16 cellular contexts compared by ENCODE assay signal in the genomic region with DNA sequence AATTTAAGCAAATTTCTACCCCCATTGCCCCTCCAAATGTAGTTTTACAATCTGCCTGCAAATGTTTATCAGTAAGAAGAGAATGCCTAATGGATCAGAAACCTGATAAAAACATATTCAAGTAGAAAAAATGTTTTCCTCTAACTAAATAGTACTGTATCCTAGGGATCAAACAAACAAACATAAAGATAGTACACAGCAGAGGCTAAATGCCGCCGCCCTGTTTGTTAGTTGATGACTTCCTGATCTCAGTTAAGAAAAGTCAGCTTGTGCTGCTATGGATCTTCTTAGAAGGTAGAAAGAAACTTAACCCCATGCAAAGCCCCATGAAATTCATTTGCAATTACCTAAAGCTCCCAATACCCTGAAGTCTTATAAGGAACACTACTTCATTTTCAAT.
DNase-seq lines count a peak whose midpoint lies in the region; ATAC-seq and TF ChIP-seq lines count a peak whose summit lies in the region.
"Had no signal": no experiment of that assay in that cellular context is flagged by ENCODE, and none has a peak within 500 bp of the region (broad histone marks: within the 10 kb centered on the region; RNA-seq: fewer than 3 reads in every experiment).

No MANE protein-coding gene starts in this region.

- H3K27ac ChIP-seq in SK-N-SH (ENCODE audit: low read depth in 2 of 2, low read length in 1 of 2), result peak overlapping the region in 1 of 2 experiments; percentile 88; a peak in 3 of 4 replicates
- peak overlapping the region; percentile 38 for H3K27ac ChIP-seq in mesenchymal stem cell (ENCODE audit: low read length, poor library complexity, severe bottlenecking)
- peak overlapping the region; percentile 95 for H3K27ac ChIP-seq in smooth muscle cell (ENCODE audit: low read depth)
- peak overlapping the region in 1 of 2 donors; percentile 1 for H3K27ac ChIP-seq in tibial artery
- H3K27ac ChIP-seq: C4-2B had no signal

- no peak overlapping the region for H2BK120ac ChIP-seq in mesenchymal stem cell (ENCODE audit: low read depth, low read length)

- no peak overlapping the region for H2BK5ac ChIP-seq in mesenchymal stem cell (ENCODE audit: low read depth, low read length, poor library complexity, severe bottlenecking)

- H3K4me2 ChIP-seq in SK-N-SH (peak overlapping the region; percentile 47; the same call in 1 of the 2 replicates), mesenchymal stem cell (ENCODE audit: low read length, poor library complexity, severe bottlenecking) (no peak overlapping the region), smooth muscle cell (peak overlapping the region; percentile 78)

- CTCF ChIA-PET in SK-N-SH (lab: Yijun Ruan, JAX), result no interaction called here

- no peak overlapping the region for H3K18ac ChIP-seq in mesenchymal stem cell (ENCODE audit: low read depth in 1 of 2, low read length in 2 of 2)

- no peak overlapping the region for H2AFZ ChIP-seq in SK-N-SH (ENCODE audit: low read depth)
- H2AFZ ChIP-seq in mesenchymal stem cell (ENCODE audit: low read depth, low read length), result no peak overlapping the region
- no peak overlapping the region for H2AFZ ChIP-seq in smooth muscle cell (ENCODE audit: low read depth)

- H3F3A ChIP-seq in SK-N-SH (replicated peaks; ENCODE audit: insufficient read depth) (peaks cover 53% of the 10 kb centered on the region), smooth muscle cell (ENCODE audit: low read depth) (peaks cover 26% of the 10 kb centered on the region)

- H3K4me3 ChIP-seq in SK-N-SH (ENCODE audit: low read depth in 2 of 2, low read length in 1 of 2), result no peak overlapping the region
- no peak overlapping the region for H3K4me3 ChIP-seq in adipocyte (ENCODE audit: low read length)
- H3K4me3 ChIP-seq in mesenchymal stem cell (ENCODE audit: insufficient read depth in 1 of 2, low read depth in 1 of 2, low read length in 2 of 2), result no peak overlapping the region
- no peak overlapping the region for H3K4me3 ChIP-seq in smooth muscle cell
- H3K4me3 ChIP-seq in tibial artery, result no peak overlapping the region
- H3K4me3 ChIP-seq: GM12878 had no signal

- DNase-seq in SK-N-SH, result no peak
- DNase-seq in adipocyte (ENCODE audit: low read depth), result no peak
- DNase-seq in mesenchymal stem cell, result no peak
- no peak for DNase-seq in smooth muscle cell (lab: John Stamatoyannopoulos, UW; ENCODE audit: unreplicated experiment)
- no peak for DNase-seq in NCI-H1048 (lab: John Stamatoyannopoulos, UW)
- no peak for DNase-seq in tibial artery
- DNase-seq: 8988T, H9, NCI-H187 treated with DMSO at 0.1 percent for 48 hours, NCI-H446 treated with DMSO at 0.1 percent for 48 hours, NCI-H748 treated with DMSO at 0.1 percent for 48 hours, SHP77 treated with DMSO at 0.1 percent for 48 hours had no signal

- H2AK5ac ChIP-seq in mesenchymal stem cell (ENCODE audit: low read length, severe bottlenecking), result peak overlapping the region; percentile 38

- peaks cover 2 to 49% of the 10 kb centered on the region in 2 experiments for H3K4me1 ChIP-seq in SK-N-SH (ENCODE audit: control insufficient read depth in 1 of 2, insufficient read depth in 2 of 2, low read depth in 1 of 2, low read length in 1 of 2)
- H3K4me1 ChIP-seq in adipocyte (ENCODE audit: control insufficient read depth, insufficient read depth, low read length), result peaks cover 40% of the 10 kb centered on the region
- peaks cover 5% of the 10 kb centered on the region for H3K4me1 ChIP-seq in mesenchymal stem cell (ENCODE audit: control insufficient read depth, insufficient read depth, low read depth, low read length)
- H3K4me1 ChIP-seq in smooth muscle cell (ENCODE audit: low read depth), result peaks cover 25% of the 10 kb centered on the region
- H3K4me1 ChIP-seq in tibial artery, result peaks cover 0 to 30% (median 4%) of the 10 kb centered on the region in 4 donors

- H3K36me3 ChIP-seq in SK-N-SH (replicated peaks in 1 of 2; ENCODE audit: control insufficient read depth in 1 of 2, insufficient read depth in 2 of 2, low read length in 1 of 2), result no peaks in the 10 kb centered on the region
- no peaks in the 10 kb centered on the region for H3K36me3 ChIP-seq in adipocyte (ENCODE audit: control insufficient read depth, insufficient read depth, low read length, severe bottlenecking)
- H3K36me3 ChIP-seq in mesenchymal stem cell (ENCODE audit: control insufficient read depth in 1 of 2, insufficient read depth in 2 of 2, low read depth in 1 of 2, low read length in 2 of 2), result no peaks in the 10 kb centered on the region
- no peaks in the 10 kb centered on the region for H3K36me3 ChIP-seq in smooth muscle cell (ENCODE audit: low read depth)
- no peaks in the 10 kb centered on the region for H3K36me3 ChIP-seq in tibial artery

- no peak overlapping the region for H3K4ac ChIP-seq in mesenchymal stem cell (ENCODE audit: low read depth in 1 of 2, low read length in 2 of 2)

- WGBS in SK-N-SH (ENCODE audit: low lambda C conversion rate), result 98% methylated on average over 2 of the region's 2 CpGs
- 83% methylated on average over 2 of the region's 2 CpGs for WGBS in mesenchymal stem cell
- 70% methylated on average over 2 of the region's 2 CpGs for WGBS in smooth muscle cell (ENCODE audit: low lambda C conversion rate)

- H4K91ac ChIP-seq in mesenchymal stem cell (ENCODE audit: low read length), result no peak overlapping the region

- H4K20me1 ChIP-seq in SK-N-SH (ENCODE audit: insufficient read depth) (no peaks in the 10 kb centered on the region), smooth muscle cell (ENCODE audit: low read depth) (no peaks in the 10 kb centered on the region)

- no peak overlapping the region for H3K14ac ChIP-seq in mesenchymal stem cell (ENCODE audit: low read length in 2 of 2)

- H2BK15ac ChIP-seq in mesenchymal stem cell (ENCODE audit: low read depth, poor library complexity, severe bottlenecking), result no peak overlapping the region

- no peaks in the 10 kb centered on the region for H3K27me3 ChIP-seq in SK-N-SH (ENCODE audit: insufficient read depth)
- H3K27me3 ChIP-seq in adipocyte (replicated peaks; ENCODE audit: control insufficient read depth, insufficient read depth, low read length), result no peaks in the 10 kb centered on the region
- H3K27me3 ChIP-seq in mesenchymal stem cell (ENCODE audit: control insufficient read depth in 1 of 2, insufficient read depth in 1 of 2, low read length in 2 of 2), result no peaks in the 10 kb centered on the region
- no peaks in the 10 kb centered on the region for H3K27me3 ChIP-seq in smooth muscle cell (ENCODE audit: low read depth)
- no peaks in the 10 kb centered on the region for H3K27me3 ChIP-seq in tibial artery

- H3K9me2 ChIP-seq in SK-N-SH, result no peaks in the 10 kb centered on the region

- H3K9ac ChIP-seq in SK-N-SH (peak overlapping the region; percentile 57; the same call in 1 of the 2 replicates), adipocyte (ENCODE audit: low read length) (peak overlapping the region; percentile 67), mesenchymal stem cell (ENCODE audit: low read length) (no peak overlapping the region), smooth muscle cell (ENCODE audit: low read depth) (peak overlapping the region; percentile 10)

- TF ChIP-seq EP300 in SK-N-SH (IDR thresholded peaks at IDR 0.05; ENCODE audit: borderline replicate concordance in 1 of 2, low read depth in 1 of 2, low read length in 1 of 2), result no peak

- H3K9me3 ChIP-seq in SK-N-SH (no peaks in the 10 kb centered on the region), adipocyte (ENCODE audit: control insufficient read depth, low read length) (no peaks in the 10 kb centered on the region), mesenchymal stem cell (ENCODE audit: control insufficient read depth, low read length) (no peaks in the 10 kb centered on the region), smooth muscle cell (replicated peaks; ENCODE audit: low read depth) (no peaks in the 10 kb centered on the region), tibial artery (no peaks in the 10 kb centered on the region)

- no peak for TF ChIP-seq RAD21 in SK-N-SH (IDR thresholded peaks at IDR 0.05; ENCODE audit: low read length)

- no peak overlapping the region for H2BK12ac ChIP-seq in mesenchymal stem cell (ENCODE audit: low read length in 2 of 2)

- TF ChIP-seq CTCF in SK-N-SH (IDR thresholded peaks at IDR 0.05) (no peak), smooth muscle cell (IDR thresholded peaks at IDR 0.05; ENCODE audit: borderline replicate concordance, insufficient read depth, poor library complexity, severe bottlenecking) (no peak), tibial artery (IDR thresholded peaks at IDR 0.05) (no peak)

- H4K8ac ChIP-seq in mesenchymal stem cell (ENCODE audit: low read length), result no peak overlapping the region

- no peak for ATAC-seq in SK-N-SH treated with all-trans-retinoic acid at 6 μM for 48 hours
- ATAC-seq in HG02981 (IDR thresholded peaks at IDR 0.05; ENCODE audit: unreplicated experiment), result no peak
- ATAC-seq: GM12878 had no signal

- POLR2A ChIA-PET in SK-N-SH (lab: Yijun Ruan, JAX), result no interaction called here

- no peak overlapping the region for H3K23ac ChIP-seq in mesenchymal stem cell (ENCODE audit: low read length in 2 of 2)

- intact Hi-C loops in tibial artery (cut with DNase I; ENCODE audit: low total_unique reads), result no loop called here

- H3K79me2 ChIP-seq in SK-N-SH (ENCODE audit: insufficient read depth), result no peaks in the 10 kb centered on the region
- no peaks in the 10 kb centered on the region for H3K79me2 ChIP-seq in smooth muscle cell (ENCODE audit: low read depth)

- no peaks in the 10 kb centered on the region for H3K79me1 ChIP-seq in mesenchymal stem cell (replicated peaks; ENCODE audit: low read length, poor library complexity, severe bottlenecking)

TF ChIP-seq in SK-N-SH, 30 proteins besides CTCF, POLR2A, EP300 and RAD21 (continues in another document):
- TF ChIP-seq MEF2A (IDR thresholded peaks at IDR 0.05; ENCODE audit: borderline replicate concordance, low read depth) (no peak), FOSL2 (IDR thresholded peaks at IDR 0.05; ENCODE audit: borderline replicate concordance, low read depth) (no peak), MXI1 (IDR thresholded peaks at IDR 0.05; ENCODE audit: low read depth, low read length) (no peak), POLR2AphosphoS5 (IDR thresholded peaks at IDR 0.05; ENCODE audit: low read depth, low read length) (no peak), JUND (IDR thresholded peaks at IDR 0.05) (no peak), RCOR1 (IDR thresholded peaks at IDR 0.05; ENCODE audit: low read length) (no peak), NRF1 (IDR thresholded peaks at IDR 0.05; ENCODE audit: low read depth, low read length) (no peak), TCF12 (IDR thresholded peaks at IDR 0.05) (no peak)

TF ChIP-seq in SK-N-SH treated with all-trans-retinoic acid at 6 μM for 48 hours, 23 proteins besides CTCF, POLR2A, EP300 and RAD21 (continues in another document):
- TF ChIP-seq ZFP30 (CRISPR knock-in tag; IDR thresholded peaks at IDR 0.05), result no peak
- TF ChIP-seq ARNTL (CRISPR knock-in tag; IDR thresholded peaks at IDR 0.05; ENCODE audit: borderline replicate concordance, low read depth), result no peak
- no peak for TF ChIP-seq ZFP3 (CRISPR knock-in tag; IDR thresholded peaks at IDR 0.05)
- no peak for TF ChIP-seq CSDC2 (CRISPR knock-in tag; IDR thresholded peaks at IDR 0.05)
- no peak for TF ChIP-seq TCF4 (CRISPR knock-in tag; IDR thresholded peaks at IDR 0.05; ENCODE audit: borderline replicate concordance)
